ENCODE assay signal across 8 cellular contexts in genomic region chr14:89415139-89415538, GRCh38.
A peak's percentile ranks its signal among the peaks of the same experiment; 100 is the strongest.
DNase-seq lines count a peak whose midpoint lies in the region; ATAC-seq and TF ChIP-seq lines count a peak whose summit lies in the region.

No MANE protein-coding gene starts in this region.

- H3K4me1 ChIP-seq in rectal smooth muscle tissue (ENCODE audit: control insufficient read depth, insufficient read depth, low read length), result peaks cover 7% of the 10 kb centered on the region

- H3K4me2 ChIP-seq in SU-DHL-6 (ENCODE audit: low read depth, low read length, poor library complexity, severe bottlenecking), result peak overlapping the region; percentile 97

- H3K9me2 ChIP-seq in SU-DHL-6 (replicated peaks; ENCODE audit: insufficient read depth, low read length), result no peaks in the 10 kb centered on the region

- no peaks in the 10 kb centered on the region for H3K9me3 ChIP-seq in SU-DHL-6 (ENCODE audit: insufficient read depth, low read length)

- TF ChIP-seq CTCF in GM12864 (IDR thresholded peaks at IDR 0.05; ENCODE audit: low read depth, low read length, missing control alignments), result no peak
- no peak for TF ChIP-seq CTCF in SU-DHL-6 (IDR thresholded peaks at IDR 0.05; ENCODE audit: insufficient read depth, low read length, poor library complexity, severe bottlenecking)
- TF ChIP-seq CTCF in fibroblast of mammary gland (conservative IDR thresholded peaks at IDR 0.05; ENCODE audit: control insufficient read depth, insufficient read depth, low read depth, low read length), result no peak

- 0 out of 2 replicates have a peak, but pooled peaks cover 7% of the 10 kb centered on the region for H3F3A ChIP-seq in SU-DHL-6 (ENCODE audit: insufficient read depth)

- no peak for DNase-seq in GM12864 (ENCODE audit: low read depth)
- DNase-seq in fibroblast of mammary gland (ENCODE audit: low read depth), result no peak
- DNase-seq in SHP77 treated with DMSO at 0.1 percent for 48 hours (lab: John Stamatoyannopoulos, UW), result no peak
- no peak for DNase-seq in amniotic stem cell (lab: John Stamatoyannopoulos, UW)
- DNase-seq in NCI-H2227 treated with DMSO at 0.1 percent for 48 hours (lab: John Stamatoyannopoulos, UW), result no peak

- no peak overlapping the region for H2AFZ ChIP-seq in SU-DHL-6 (ENCODE audit: low read depth, low read length, severe bottlenecking)

- ATAC-seq in HG02623 (IDR thresholded peaks at IDR 0.05; ENCODE audit: unreplicated experiment), result no peak

- H3K27ac ChIP-seq in SU-DHL-6 (ENCODE audit: low read depth, low read length) (no peak overlapping the region), rectal smooth muscle tissue (ENCODE audit: low read depth, low read length) (peak overlapping the region; percentile 94)

- H3K79me2 ChIP-seq in SU-DHL-6 (ENCODE audit: insufficient read depth, low read length), result peaks cover 66% of the 10 kb centered on the region

- H3K9ac ChIP-seq in SU-DHL-6 (ENCODE audit: low read length) (peak overlapping the region; percentile 95; the same call in 1 of the 2 replicates), rectal smooth muscle tissue (ENCODE audit: low read length) (no peak overlapping the region)

- no peaks in the 10 kb centered on the region for H4K20me1 ChIP-seq in SU-DHL-6 (ENCODE audit: low read depth, low read length)

- peaks cover 9% of the 10 kb centered on the region; the same call in 1 of the 2 replicates for H3K36me3 ChIP-seq in SU-DHL-6 (ENCODE audit: low read length)
- peaks cover 10% of the 10 kb centered on the region for H3K36me3 ChIP-seq in rectal smooth muscle tissue (ENCODE audit: control insufficient read depth, insufficient read depth, low read length)

- peak overlapping the region; percentile 83 for H3K4me3 ChIP-seq in GM12864 (ENCODE audit: low read depth, low read length)
- peak overlapping the region; percentile 78 for H3K4me3 ChIP-seq in SU-DHL-6 (ENCODE audit: insufficient read depth, low read length, poor library complexity, severe bottlenecking)
- peak overlapping the region; percentile 79 for H3K4me3 ChIP-seq in fibroblast of mammary gland (ENCODE audit: control insufficient read depth, low read depth, low read length)
- peak overlapping the region; percentile 90 for H3K4me3 ChIP-seq in rectal smooth muscle tissue (ENCODE audit: low read length)

- H3K27me3 ChIP-seq in SU-DHL-6 (ENCODE audit: low read length) (no peaks in the 10 kb centered on the region), rectal smooth muscle tissue (ENCODE audit: control insufficient read depth, insufficient read depth, low read length) (no peaks in the 10 kb centered on the region)
